In genomic region chr2:114020668-114021067, GRCh38 we compare ENCODE assay signal across 8 cellular contexts.
"Had no signal": no experiment of that assay in that cellular context is flagged by ENCODE, and none has a peak within 500 bp of the region (broad histone marks: within the 10 kb centered on the region; RNA-seq: fewer than 3 reads in every experiment).

No MANE protein-coding gene starts in this region.

- H3K4me3 ChIP-seq: GM12878 had no signal

- DNase-seq: GDM1, GF-D8 had no signal

- ATAC-seq: GM12878 had no signal

- FAIRE-seq: G401.6, GM12878, GM12891, GM12892, GM18507, GM19239 had no signal
